29 cellular contexts compared by ENCODE assay signal in genomic region chr22:24926428-24926725, GRCh38. TPM values are rescaled to one million over a fixed set of nuclear protein-coding genes. Genes with fewer than 3 reads are reported as not detected.
"Had no signal": no experiment of that assay in that cellular context is flagged by ENCODE, and none has a peak within 500 bp of the region (broad histone marks: within the 10 kb centered on the region; RNA-seq: fewer than 3 reads in every experiment).

No MANE protein-coding gene starts in this region.

- H3K4me1 ChIP-seq: esophagus muscularis mucosa, foreskin keratinocyte, left lung had no signal

- H3K27me3 ChIP-seq: cardiac muscle cell, esophagus muscularis mucosa, heart left ventricle, left lung had no signal

- H3K27ac Mint-ChIP-seq: activated CD4-positive, alpha-beta T cell treated with anti-CD3 and anti-CD28 coated beads for 36 hours; activated CD8-positive, alpha-beta memory T cell treated with anti-CD3 and anti-CD28 coated beads, Interleukin-2, amount 10 ng/mL, durations not matched to agents 7 days and 5 days; activated CD8-positive, alpha-beta T cell treated with anti-CD3 and anti-CD28 coated beads, Interleukin-2, amount 10 ng/mL, durations not matched to agents 7 days and 5 days; activated T-helper 2 cell treated with anti-CD3 and anti-CD28 coated beads, Interferon-gamma antibody, Interleukin-2, Interleukin-4, amounts not matched to agents 10 μg/mL and 5 μg/mL and 100 μg/mL, durations not matched to agents 14 hours and 24 hours and 36 hours; nephron progenitor cell; stimulated activated effector memory CD8-positive, alpha-beta T cell treated with anti-CD3 and anti-CD28 coated beads, Interleukin-12 subunit alpha, Interleukin-12 subunit beta, amount 100 ng/mL, for 72 hours; stimulated activated naive CD8-positive, alpha-beta T cell treated with anti-CD3 and anti-CD28 coated beads, Interleukin-15, Interleukin-2, amounts not matched to agents 100 ng/mL and 50 ng/mL, for 24 hours had no signal

- FAIRE-seq: small intestine had no signal

- H3K4me1 Mint-ChIP-seq: activated CD4-positive, alpha-beta T cell treated with anti-CD3 and anti-CD28 coated beads for 36 hours; nephron progenitor cell had no signal

- ATAC-seq: activated CD4-positive, alpha-beta T cell treated with anti-CD3 and anti-CD28 coated beads for 36 hours; activated CD8-positive, alpha-beta memory T cell treated with anti-CD3 and anti-CD28 coated beads, Interleukin-2, amount 10 ng/mL, durations not matched to agents 7 days and 5 days; activated CD8-positive, alpha-beta T cell treated with anti-CD3 and anti-CD28 coated beads, Interleukin-2, amount 10 ng/mL, durations not matched to agents 7 days and 5 days; foreskin keratinocyte; left lung had no signal

- H3K4me3 ChIP-seq: cardiac muscle cell, esophagus muscularis mucosa, heart left ventricle, left lung, thoracic aorta had no signal

- H3K36me3 Mint-ChIP-seq: activated CD8-positive, alpha-beta memory T cell treated with anti-CD3 and anti-CD28 coated beads, Interleukin-2, amount 10 ng/mL, durations not matched to agents 7 days and 5 days; activated naive CD4-positive, alpha-beta T cell treated with anti-CD3 and anti-CD28 coated beads, Interleukin-2, amount 50 U/mL, for 72 hours; stimulated activated effector memory CD8-positive, alpha-beta T cell treated with anti-CD3 and anti-CD28 coated beads, Interleukin-12 subunit alpha, Interleukin-12 subunit beta, amount 100 ng/mL, for 72 hours had no signal

- DNase-seq: activated CD4-positive, alpha-beta T cell treated with anti-CD3 and anti-CD28 coated beads for 36 hours; activated CD4-positive, CD25-positive, alpha-beta regulatory T cell; activated CD8-positive, alpha-beta memory T cell treated with anti-CD3 and anti-CD28 coated beads, Interleukin-2, amount 10 ng/mL, durations not matched to agents 7 days and 5 days; activated CD8-positive, alpha-beta T cell treated with anti-CD3 and anti-CD28 coated beads, Interleukin-2, amount 10 ng/mL, durations not matched to agents 7 days and 5 days; activated T-cell treated with anti-CD3 and anti-CD28 coated beads, Interleukin-2, amount 50 U/mL, for 48 hours; cerebellar nuclear complex; cortex of kidney; heart left ventricle; hypothalamus; kidney glomerular epithelial cell; left lung; nephron progenitor cell; nucleus accumbens; small intestine; stimulated activated CD4-positive, alpha-beta T cell treated with anti-CD3 and anti-CD28 coated beads, Interleukin-4, amount 100 ng/mL, for 24 hours had no signal

- H3K9me3 Mint-ChIP-seq: activated naive CD4-positive, alpha-beta T cell treated with anti-CD3 and anti-CD28 coated beads, Interleukin-2, amount 50 U/mL, for 72 hours; activated T-helper 2 cell treated with anti-CD3 and anti-CD28 coated beads, Interferon-gamma antibody, Interleukin-2, Interleukin-4, amounts not matched to agents 10 μg/mL and 5 μg/mL and 100 μg/mL, durations not matched to agents 14 hours and 24 hours and 36 hours; stimulated activated naive CD8-positive, alpha-beta T cell treated with anti-CD3 and anti-CD28 coated beads, Interleukin-15, Interleukin-2, amounts not matched to agents 100 ng/mL and 50 ng/mL, for 24 hours had no signal

- H3K4me3 Mint-ChIP-seq: activated CD4-positive, alpha-beta T cell treated with anti-CD3 and anti-CD28 coated beads for 36 hours; activated CD8-positive, alpha-beta memory T cell treated with anti-CD3 and anti-CD28 coated beads, Interleukin-2, amount 10 ng/mL, durations not matched to agents 7 days and 5 days; activated CD8-positive, alpha-beta T cell treated with anti-CD3 and anti-CD28 coated beads, Interleukin-2, amount 10 ng/mL, durations not matched to agents 7 days and 5 days; nephron progenitor cell; stimulated activated effector memory CD8-positive, alpha-beta T cell treated with anti-CD3 and anti-CD28 coated beads, Interleukin-12 subunit alpha, Interleukin-12 subunit beta, amount 100 ng/mL, for 72 hours; stimulated activated naive CD8-positive, alpha-beta T cell treated with anti-CD3 and anti-CD28 coated beads, Interleukin-15, Interleukin-2, amounts not matched to agents 100 ng/mL and 50 ng/mL, for 24 hours had no signal

- H3K27ac ChIP-seq: cardiac muscle cell, esophagus muscularis mucosa, foreskin keratinocyte, heart left ventricle, left lung, thoracic aorta had no signal

- H3K36me3 ChIP-seq: cardiac muscle cell, left lung had no signal

RNA-seq across cellular contexts. Expression of gene LHFPL7, which starts 20.1 kb away (rescaled TPM):
- total RNA-seq: activated CD4-positive, alpha-beta T cell treated with anti-CD3 and anti-CD28 coated beads for 36 hours; activated CD8-positive, alpha-beta memory T cell treated with anti-CD3 and anti-CD28 coated beads, Interleukin-2, amount 10 ng/mL, durations not matched to agents 7 days and 5 days; activated CD8-positive, alpha-beta T cell treated with anti-CD3 and anti-CD28 coated beads, Interleukin-2, amount 10 ng/mL, durations not matched to agents 7 days and 5 days; activated naive CD4-positive, alpha-beta T cell treated with anti-CD3 and anti-CD28 coated beads, Interleukin-2, amount 50 U/mL, for 72 hours; activated T-helper 2 cell treated with anti-CD3 and anti-CD28 coated beads, Interferon-gamma antibody, Interleukin-2, Interleukin-4, amounts not matched to agents 10 μg/mL and 5 μg/mL and 100 μg/mL, durations not matched to agents 14 hours and 24 hours and 36 hours; cardiac muscle cell; esophagus muscularis mucosa; foreskin keratinocyte; heart left ventricle; left lung; lung microvascular endothelial cell; mucosa of gallbladder; renal cortical epithelial cell; sciatic nerve; subcutaneous adipose tissue; T-helper 1 cell treated with Interleukin-12 subunit alpha and Interleukin-12 subunit beta and Interleukin-4 antibody, amounts not matched to agents 30 ng/mL and 1 ng/mL, for 36 hours; thoracic aorta had no signal
- polyA plus RNA-seq: cardiac muscle cell, foreskin keratinocyte, heart left ventricle, small intestine had no signal
